ENCODE assay signal across 9 cellular contexts in the genomic region with DNA sequence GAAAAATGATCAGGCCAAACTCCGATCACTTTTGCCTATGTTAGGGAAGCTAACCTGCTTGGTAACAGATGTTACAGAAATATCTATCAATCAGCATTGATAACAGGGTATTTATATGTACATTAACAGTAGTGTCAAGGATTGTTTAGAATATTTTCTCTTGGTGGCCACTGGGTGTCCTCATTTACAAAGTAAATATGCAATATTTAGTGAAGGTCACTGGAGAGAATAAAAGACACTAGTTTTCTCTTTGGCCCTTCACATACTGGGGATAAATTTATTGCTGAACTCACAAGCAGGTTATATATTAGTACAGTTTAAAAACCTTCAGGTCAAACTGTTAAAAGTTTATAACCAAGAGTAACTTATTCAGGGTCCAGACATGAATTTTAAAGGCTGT.
DNase-seq lines count a peak whose midpoint lies in the region; ATAC-seq and TF ChIP-seq lines count a peak whose summit lies in the region.
"Had no signal": no experiment of that assay in that cellular context is flagged by ENCODE, and none has a peak within 500 bp of the region (broad histone marks: within the 10 kb centered on the region; RNA-seq: fewer than 3 reads in every experiment).

No MANE protein-coding gene starts in this region.

- H3K27me3 ChIP-seq in cardiac muscle cell: no peaks in the 10 kb centered on the region
- no peaks in the 10 kb centered on the region for H3K27me3 ChIP-seq in breast epithelium

- DNase-seq in cardiac muscle cell (ENCODE audit: low read depth in 1 of 2, low spot score in 1 of 2) (peak; percentile 25 to 66), Right ventricle myocardium inferior (ENCODE audit: missing footprints) (no peak), M059J (ENCODE audit: low read depth) (peak; percentile 43), breast epithelium (ENCODE audit: low spot score in 2 of 2) (no peak), lung microvascular endothelial cell (ENCODE audit: low read depth in 2 of 2) (peak; percentile 44 to 55), NOMO-1 (lab: John Stamatoyannopoulos, UW; ENCODE audit: unreplicated experiment in 2 of 2) (no peak)
- DNase-seq in activated CD4-positive, alpha-beta T cell treated with anti-CD3 and anti-CD28 coated beads, Interleukin-2, amount 10 ng/mL, durations not matched to agents 7 days and 5 days: no peak
- DNase-seq: activated naive CD8-positive, alpha-beta T cell treated with anti-CD3 and anti-CD28 coated beads, Interleukin-2, amount 10 ng/mL, durations not matched to agents 7 days and 5 days had no signal

- H3K27me3 Mint-ChIP-seq in activated CD4-positive, alpha-beta T cell treated with anti-CD3 and anti-CD28 coated beads, Interleukin-2, amount 10 ng/mL, durations not matched to agents 7 days and 5 days: no peaks in the 10 kb centered on the region
- H3K27me3 Mint-ChIP-seq: activated naive CD8-positive, alpha-beta T cell treated with anti-CD3 and anti-CD28 coated beads, Interleukin-2, amount 10 ng/mL, durations not matched to agents 7 days and 5 days had no signal

- peak; percentile 38 for TF ChIP-seq CTCF in cardiac muscle cell (IDR thresholded peaks at IDR 0.05; ENCODE audit: low read depth, low read length)
- peak; percentile 12 to 58 (median 44) for TF ChIP-seq CTCF in breast epithelium (IDR thresholded peaks at IDR 0.05)

- CTCF ChIA-PET in activated CD4-positive, alpha-beta T cell treated with anti-CD3 and anti-CD28 coated beads, Interleukin-2, amount 10 ng/mL, durations not matched to agents 7 days and 5 days (lab: Charles Lee): interaction anchor here (1.0 to 1.2 kb wide), 2 partner anchors 21 to 34 kb away, joined by 3 to 6 read pairs; no protein-coding TSS in a partner anchor

- POLR2A ChIA-PET in activated CD4-positive, alpha-beta T cell treated with anti-CD3 and anti-CD28 coated beads, Interleukin-2, amount 10 ng/mL, durations not matched to agents 7 days and 5 days (lab: Charles Lee): no interaction called here

- no peaks in the 10 kb centered on the region for H3K9me3 Mint-ChIP-seq in activated CD4-positive, alpha-beta T cell treated with anti-CD3 and anti-CD28 coated beads, Interleukin-2, amount 10 ng/mL, durations not matched to agents 7 days and 5 days
- H3K9me3 Mint-ChIP-seq: activated naive CD8-positive, alpha-beta T cell treated with anti-CD3 and anti-CD28 coated beads, Interleukin-2, amount 10 ng/mL, durations not matched to agents 7 days and 5 days had no signal

- H3K27ac ChIP-seq in cardiac muscle cell (no peak overlapping the region), breast epithelium (peak overlapping the region in 1 of 2 donors; percentile 3)

- H3K36me3 Mint-ChIP-seq in activated CD4-positive, alpha-beta T cell treated with anti-CD3 and anti-CD28 coated beads, Interleukin-2, amount 10 ng/mL, durations not matched to agents 7 days and 5 days (ENCODE audit: low read depth): no peaks in the 10 kb centered on the region
- H3K36me3 Mint-ChIP-seq: activated naive CD8-positive, alpha-beta T cell treated with anti-CD3 and anti-CD28 coated beads, Interleukin-2, amount 10 ng/mL, durations not matched to agents 7 days and 5 days had no signal

- intact Hi-C loops in Right ventricle myocardium inferior (cut with DNase I) (loop anchor here (10.0 kb wide), 1 partner anchor 802 kb away; no protein-coding TSS in a partner anchor), breast epithelium (cut with DNase I; ENCODE audit: low total_unique reads) (no loop called here)

- no peak overlapping the region for H3K4me3 ChIP-seq in cardiac muscle cell
- no peak overlapping the region for H3K4me3 ChIP-seq in breast epithelium

- H3K27ac Mint-ChIP-seq in activated CD4-positive, alpha-beta T cell treated with anti-CD3 and anti-CD28 coated beads, Interleukin-2, amount 10 ng/mL, durations not matched to agents 7 days and 5 days: no peak overlapping the region
- H3K27ac Mint-ChIP-seq: activated naive CD8-positive, alpha-beta T cell treated with anti-CD3 and anti-CD28 coated beads, Interleukin-2, amount 10 ng/mL, durations not matched to agents 7 days and 5 days had no signal

- H3K4me3 Mint-ChIP-seq in activated CD4-positive, alpha-beta T cell treated with anti-CD3 and anti-CD28 coated beads, Interleukin-2, amount 10 ng/mL, durations not matched to agents 7 days and 5 days: no peak overlapping the region
- H3K4me3 Mint-ChIP-seq: activated naive CD8-positive, alpha-beta T cell treated with anti-CD3 and anti-CD28 coated beads, Interleukin-2, amount 10 ng/mL, durations not matched to agents 7 days and 5 days had no signal

- H3K36me3 ChIP-seq in cardiac muscle cell (no peaks in the 10 kb centered on the region), breast epithelium (no peaks in the 10 kb centered on the region)

- H3K4me1 ChIP-seq in cardiac muscle cell (ENCODE audit: low read depth) (no peaks in the 10 kb centered on the region), breast epithelium (no peaks in the 10 kb centered on the region)

- H3K9me3 ChIP-seq in cardiac muscle cell (ENCODE audit: low read depth) (no peaks in the 10 kb centered on the region), breast epithelium (no peaks in the 10 kb centered on the region)

- TF ChIP-seq POLR2A in breast epithelium (IDR thresholded peaks at IDR 0.05): no peak

- H3K4me1 Mint-ChIP-seq in activated CD4-positive, alpha-beta T cell treated with anti-CD3 and anti-CD28 coated beads, Interleukin-2, amount 10 ng/mL, durations not matched to agents 7 days and 5 days: no peaks in the 10 kb centered on the region
- H3K4me1 Mint-ChIP-seq: activated naive CD8-positive, alpha-beta T cell treated with anti-CD3 and anti-CD28 coated beads, Interleukin-2, amount 10 ng/mL, durations not matched to agents 7 days and 5 days had no signal

- ATAC-seq in Right ventricle myocardium inferior (no peak), GM19455 (IDR thresholded peaks at IDR 0.05; ENCODE audit: unreplicated experiment) (no peak)

Comparison
In these comparisons a context has a peak if more than half of its experiments do, and no peak if none do; other contexts are left out.
1. DNase-seq: peak in cardiac muscle cell (2 of 2), M059J (single experiment) and lung microvascular endothelial cell (2 of 2); none in Right ventricle myocardium inferior (single experiment), breast epithelium (0 of 2), activated CD4-positive, alpha-beta T cell treated with anti-CD3 and anti-CD28 coated beads, Interleukin-2, amount 10 ng/mL, durations not matched to agents 7 days and 5 days (single experiment) and NOMO-1 (0 of 2).